ENCODE assay signal across 11 cellular contexts in the genomic region with DNA sequence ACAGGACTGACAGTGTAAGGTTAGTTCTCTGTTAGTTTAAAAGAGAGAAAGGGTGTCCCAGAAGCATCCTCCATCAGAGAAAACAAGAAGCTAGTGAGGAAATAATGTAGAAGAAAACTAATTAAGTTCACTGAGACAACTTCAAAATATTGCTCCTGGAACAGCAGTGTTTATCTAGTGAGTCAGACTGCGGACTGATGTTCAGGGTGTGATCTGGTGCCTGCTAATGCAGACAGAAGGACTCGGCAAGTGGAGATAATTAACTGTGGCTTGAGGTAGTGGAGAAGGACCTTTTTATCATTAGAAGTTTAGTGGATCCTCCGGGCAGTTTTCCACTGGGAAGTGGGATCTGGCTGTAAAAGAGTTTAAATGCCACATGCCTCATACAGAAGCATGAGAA. TPM values are rescaled to one million over a fixed set of nuclear protein-coding genes. Genes with fewer than 3 reads are reported as not detected.
DNase-seq lines count a peak whose midpoint lies in the region; ATAC-seq, FAIRE-seq and TF ChIP-seq lines count a peak whose summit lies in the region.
"Had no signal": no experiment of that assay in that cellular context is flagged by ENCODE, and none has a peak within 500 bp of the region (broad histone marks: within the 10 kb centered on the region; RNA-seq: fewer than 3 reads in every experiment).

No MANE protein-coding gene starts in this region.

- no peaks in the 10 kb centered on the region for H3K27me3 ChIP-seq in bronchial epithelial cell (ENCODE audit: control insufficient read depth, insufficient read depth, low read length)

- no peaks in the 10 kb centered on the region for H3K36me3 ChIP-seq in bronchial epithelial cell (ENCODE audit: control insufficient read depth, insufficient read depth, low read length)

- H3K4me3 ChIP-seq in bronchial epithelial cell (ENCODE audit: low read depth, low read length) = no peak overlapping the region

- intact Hi-C loops in Right ventricle myocardium superior (cut with DNase I) = no loop called here
- intact Hi-C loops in cardiac septum (cut with DNase I) = no loop called here

- FAIRE-seq in bronchial epithelial cell (lab: Jason Lieb, UNC) = no peak

- ATAC-seq in Right ventricle myocardium superior (ENCODE audit: poor library complexity) = peak; percentile 52
- ATAC-seq: stimulated activated naive B cell treated with anti-CD40 and anti-IgM and Interleukin-4, amounts not matched to agents 10 μg/mL and 1 μg/mL and 100 μg/mL, for 72 hours; WTC11 had no signal

- no peak for TF ChIP-seq CTCF in bronchial epithelial cell (IDR thresholded peaks at IDR 0.05; ENCODE audit: insufficient read depth, low read length, severe bottlenecking)

- DNase-seq in Right ventricle myocardium superior (no peak), cardiac septum (ENCODE audit: low spot score) (no peak), bronchial epithelial cell (ENCODE audit: low read depth) (peak; percentile 68), kidney glomerular epithelial cell (lab: John Stamatoyannopoulos, UW) (peak; percentile 70), DMS153 (lab: John Stamatoyannopoulos, UW) (no peak), NCI-H1930 (lab: John Stamatoyannopoulos, UW) (no peak), DMS79 (lab: John Stamatoyannopoulos, UW) (no peak)
- DNase-seq in stimulated activated CD4-positive, alpha-beta T cell treated with anti-CD3 and anti-CD28 coated beads, Interleukin-2, amount 100 ng/mL, for 48 hours = no peak
- DNase-seq: effector CD4-positive, alpha-beta T cell; stimulated activated naive B cell treated with anti-CD40 and anti-IgM and Interleukin-4, amounts not matched to agents 10 μg/mL and 1 μg/mL and 100 μg/mL, for 72 hours had no signal

RNA-seq across cellular contexts. Expression of a gene that starts 55.4 kb away (rescaled TPM):
- total RNA-seq in Right ventricle myocardium superior (12.3 TPM), cardiac septum (4.4 TPM), bronchial epithelial cell (2.9 TPM in 2 replicates)

Comparison
In these comparisons a context has a peak if more than half of its experiments do, and no peak if none do; other contexts are left out.
1. DNase-seq: peak in bronchial epithelial cell (single experiment) and kidney glomerular epithelial cell (single experiment); none in Right ventricle myocardium superior (single experiment), cardiac septum (single experiment), DMS153 (single experiment), NCI-H1930 (0 of 2), stimulated activated CD4-positive, alpha-beta T cell treated with anti-CD3 and anti-CD28 coated beads, Interleukin-2, amount 100 ng/mL, for 48 hours (0 of 2) and DMS79 (single experiment).